Comparison of ENCODE assay signal across 1 cellular context in genomic region chr22:50641696-50642607, GRCh38.
TF ChIP-seq lines count a peak whose summit lies in the region.

No MANE protein-coding gene starts in this region.

TF ChIP-seq in HepG2, 621 proteins besides CTCF, POLR2A, EP300 and RAD21 (continued from another document and continues in another):
- TF ChIP-seq TFE3 (CRISPR knock-in tag; IDR thresholded peaks at IDR 0.05) (peak; percentile 92), IRF9 (CRISPR knock-in tag; IDR thresholded peaks at IDR 0.05; ENCODE audit: borderline replicate concordance) (no peak), FOXK2 (IDR thresholded peaks at IDR 0.05) (no peak), PAX8 (CRISPR knock-in tag; IDR thresholded peaks at IDR 0.05; ENCODE audit: borderline replicate concordance) (no peak), NFKB2 (CRISPR knock-in tag; IDR thresholded peaks at IDR 0.05; ENCODE audit: borderline replicate concordance) (no peak; the same call in 1 of the 2 replicates), ZNF761 (CRISPR knock-in tag; conservative IDR thresholded peaks at IDR 0.05) (no peak; the same call in 1 of the 2 replicates), NBN (conservative IDR thresholded peaks at IDR 0.05) (no peak), ZFP82 (CRISPR knock-in tag; IDR thresholded peaks at IDR 0.05; ENCODE audit: borderline replicate concordance) (0 out of 2 replicates have a peak, but pooled peaks have one; percentile 41), ZNF646 (CRISPR knock-in tag; IDR thresholded peaks at IDR 0.05) (no peak), SNRNP70 (IDR thresholded peaks at IDR 0.05; ENCODE audit: low read depth, low read length) (no peak), ZNF550 (CRISPR knock-in tag; IDR thresholded peaks at IDR 0.05; ENCODE audit: borderline replicate concordance) (no peak), HCFC1 (IDR thresholded peaks at IDR 0.05; ENCODE audit: low read depth, low read length) (no peak), CEBPZ (IDR thresholded peaks at IDR 0.05; ENCODE audit: low read length) (no peak), NAIF1 (CRISPR knock-in tag; IDR thresholded peaks at IDR 0.05; ENCODE audit: borderline replicate concordance) (peak; percentile 59; the same call in 1 of the 2 replicates), NR2F1 (CRISPR knock-in tag; IDR thresholded peaks at IDR 0.05) (peak; percentile 81 to 87), ZNF335 (CRISPR knock-in tag; IDR thresholded peaks at IDR 0.05) (no peak; the same call in 1 of the 2 replicates), KLF11 (CRISPR knock-in tag; IDR thresholded peaks at IDR 0.05) (no peak), CBX2 (IDR thresholded peaks at IDR 0.05; ENCODE audit: low read depth, low read length) (no peak), CBX2 (CRISPR knock-in tag; IDR thresholded peaks at IDR 0.05; ENCODE audit: low read depth) (no peak), SP2 (CRISPR knock-in tag; IDR thresholded peaks at IDR 0.05) (no peak), RFXANK (CRISPR knock-in tag; IDR thresholded peaks at IDR 0.05) (no peak), RNF219 (CRISPR knock-in tag; IDR thresholded peaks at IDR 0.05) (0 out of 2 replicates have a peak, but pooled peaks have one; percentile 63), ZNF790 (CRISPR knock-in tag; IDR thresholded peaks at IDR 0.05; ENCODE audit: borderline replicate concordance) (no peak), ZSCAN31 (CRISPR knock-in tag; IDR thresholded peaks at IDR 0.05; ENCODE audit: low read depth) (no peak; the same call in 1 of the 2 replicates), GLMP (CRISPR knock-in tag; IDR thresholded peaks at IDR 0.05; ENCODE audit: borderline replicate concordance) (no peak), ZNF768 (CRISPR knock-in tag; IDR thresholded peaks at IDR 0.05) (no peak), HBP1 (CRISPR knock-in tag; IDR thresholded peaks at IDR 0.05; ENCODE audit: low read depth) (no peak), RBAK (CRISPR knock-in tag; IDR thresholded peaks at IDR 0.05) (no peak), PAF1 (CRISPR knock-in tag; IDR thresholded peaks at IDR 0.05) (no peak), MED8 (CRISPR knock-in tag; IDR thresholded peaks at IDR 0.05; ENCODE audit: insufficient replicate concordance) (peak; percentile 84), FOXA3 (CRISPR knock-in tag; IDR thresholded peaks at IDR 0.05) (peak; percentile 57), TAF1 (CRISPR knock-in tag; IDR thresholded peaks at IDR 0.05) (peak; percentile 38; the same call in 1 of the 2 replicates), ZNF687 (CRISPR knock-in tag; IDR thresholded peaks at IDR 0.05) (peak; percentile 98), BHLHE40 (IDR thresholded peaks at IDR 0.05; ENCODE audit: low read length) (peak; percentile 80), MXD1 (CRISPR knock-in tag; IDR thresholded peaks at IDR 0.05) (no peak), SNAI1 (CRISPR knock-in tag; IDR thresholded peaks at IDR 0.05; ENCODE audit: borderline replicate concordance) (no peak), ZFY (CRISPR knock-in tag; IDR thresholded peaks at IDR 0.05) (peak; percentile 82), IKZF1 (IDR thresholded peaks at IDR 0.05) (no peak), KMT2A (CRISPR knock-in tag; IDR thresholded peaks at IDR 0.05) (no peak), PHF20 (CRISPR knock-in tag; IDR thresholded peaks at IDR 0.05) (no peak)
